Comparison of ENCODE assay signal across 11 cellular contexts in genomic region chr3:158711886-158712285, GRCh38. TPM values are rescaled to one million over a fixed set of nuclear protein-coding genes. Genes with fewer than 3 reads are reported as not detected.
DNase-seq lines count a peak whose midpoint lies in the region; ATAC-seq, FAIRE-seq and TF ChIP-seq lines count a peak whose summit lies in the region.
"Had no signal": no experiment of that assay in that cellular context is flagged by ENCODE, and none has a peak within 500 bp of the region (broad histone marks: within the 10 kb centered on the region; RNA-seq: fewer than 3 reads in every experiment).

No MANE protein-coding gene starts in this region.

- H3K27me3 Mint-ChIP-seq in activated T-cell treated with anti-CD3 and anti-CD28 coated beads, Interleukin-2, amount 50 U/mL, for 72 hours (ENCODE audit: low read depth) = no peaks in the 10 kb centered on the region
- H3K27me3 Mint-ChIP-seq: activated CD4-positive, alpha-beta memory T cell treated with anti-CD3 and anti-CD28 coated beads for 36 hours had no signal

- no peak for FAIRE-seq in kidney (lab: Jason Lieb, UNC)
- no peak for FAIRE-seq in D721Med (lab: Jason Lieb, UNC)

- peaks cover 42% of the 10 kb centered on the region for H3K4me1 ChIP-seq in left ventricle myocardium inferior
- H3K4me1 ChIP-seq in upper lobe of right lung = peaks cover 18% of the 10 kb centered on the region
- H3K4me1 ChIP-seq in kidney (ENCODE audit: control insufficient read depth in 1 of 2, insufficient read depth in 1 of 2, low read depth in 1 of 2, low read length in 2 of 2) = no peaks in the 10 kb centered on the region

- H3K9me3 Mint-ChIP-seq in activated T-cell treated with anti-CD3 and anti-CD28 coated beads, Interleukin-2, amount 50 U/mL, for 72 hours = no peaks in the 10 kb centered on the region
- H3K9me3 Mint-ChIP-seq: activated CD4-positive, alpha-beta memory T cell treated with anti-CD3 and anti-CD28 coated beads for 36 hours; nephron had no signal

- H3K27me3 ChIP-seq in left ventricle myocardium inferior (ENCODE audit: low read depth) (no peaks in the 10 kb centered on the region), upper lobe of right lung (no peaks in the 10 kb centered on the region)

- H3K4me3 ChIP-seq in left ventricle myocardium inferior = no peak overlapping the region
- no peak overlapping the region for H3K4me3 ChIP-seq in upper lobe of right lung
- no peak overlapping the region for H3K4me3 ChIP-seq in kidney (ENCODE audit: low read length in 2 of 2)

- peaks cover 40% of the 10 kb centered on the region for H3K4me1 Mint-ChIP-seq in activated T-cell treated with anti-CD3 and anti-CD28 coated beads, Interleukin-2, amount 50 U/mL, for 72 hours (ENCODE audit: low read depth)
- H3K4me1 Mint-ChIP-seq: nephron had no signal

- H3K27ac ChIP-seq in left ventricle myocardium inferior (replicated peaks) = peak overlapping the region; percentile 61
- peak overlapping the region; percentile 8 for H3K27ac ChIP-seq in upper lobe of right lung
- peak overlapping the region in 1 of 2 donors; percentile 54 for H3K27ac ChIP-seq in kidney (ENCODE audit: low read depth in 2 of 2, low read length in 2 of 2)

- no peaks in the 10 kb centered on the region for H3K9me3 ChIP-seq in left ventricle myocardium inferior (replicated peaks)
- no peaks in the 10 kb centered on the region for H3K9me3 ChIP-seq in upper lobe of right lung
- no peaks in the 10 kb centered on the region for H3K9me3 ChIP-seq in kidney (ENCODE audit: control insufficient read depth in 1 of 2, low read length in 2 of 2)

- peak overlapping the region; percentile 17 for H3K27ac Mint-ChIP-seq in activated T-cell treated with anti-CD3 and anti-CD28 coated beads, Interleukin-2, amount 50 U/mL, for 72 hours
- H3K27ac Mint-ChIP-seq: activated CD4-positive, alpha-beta memory T cell treated with anti-CD3 and anti-CD28 coated beads for 36 hours; nephron had no signal

- no peak overlapping the region for H3K9ac ChIP-seq in kidney (ENCODE audit: low read length in 2 of 2)

- intact Hi-C loops in left ventricle myocardium inferior (cut with micrococcal nuclease) (no loop called here), upper lobe of right lung (cut with DNase I) (no loop called here), kidney (cut with DNase I) (no loop called here)

- peaks cover 2 to 8% of the 10 kb centered on the region in 2 donors for H3K36me3 Mint-ChIP-seq in activated T-cell treated with anti-CD3 and anti-CD28 coated beads, Interleukin-2, amount 50 U/mL, for 72 hours (ENCODE audit: insufficient read depth in 2 of 2)

- TF ChIP-seq CTCF in left ventricle myocardium inferior (IDR thresholded peaks at IDR 0.05; ENCODE audit: borderline replicate concordance) (no peak), upper lobe of right lung (IDR thresholded peaks at IDR 0.05) (no peak), kidney (IDR thresholded peaks at IDR 0.05; ENCODE audit: borderline replicate concordance, extremely low read depth, insufficient read depth) (no peak), D721Med (IDR thresholded peaks at IDR 0.05; ENCODE audit: insufficient read depth, missing control alignments) (no peak)

- H3K4me3 Mint-ChIP-seq in activated T-cell treated with anti-CD3 and anti-CD28 coated beads, Interleukin-2, amount 50 U/mL, for 72 hours = no peak overlapping the region
- H3K4me3 Mint-ChIP-seq: activated CD4-positive, alpha-beta memory T cell treated with anti-CD3 and anti-CD28 coated beads for 36 hours; nephron had no signal

- DNase-seq in activated T-cell treated with anti-CD3 and anti-CD28 coated beads, Interleukin-2, amount 50 U/mL, for 72 hours = no peak
- no peak for DNase-seq in activated T-cell treated with anti-CD3 and anti-CD28 coated beads, Interleukin-2, amount 50 U/mL, for 48 hours
- DNase-seq in amniotic stem cell (lab: John Stamatoyannopoulos, UW) (peak; percentile 31), left ventricle myocardium inferior (no peak), upper lobe of right lung (no peak), kidney (no peak), D721Med (ENCODE audit: insufficient read length, low spot score) (no peak), UCSD-AML1 (lab: John Stamatoyannopoulos, UW; ENCODE audit: unreplicated experiment) (no peak)
- DNase-seq: activated CD4-positive, alpha-beta memory T cell treated with anti-CD3 and anti-CD28 coated beads for 36 hours; NCI-H510A treated with DMSO at 0.1 percent for 48 hours had no signal

- H3K36me3 ChIP-seq in left ventricle myocardium inferior (peaks cover 24% of the 10 kb centered on the region), upper lobe of right lung (peaks cover 32% of the 10 kb centered on the region), kidney (ENCODE audit: control insufficient read depth in 1 of 2, insufficient read depth in 2 of 2, low read length in 2 of 2) (peaks cover 9% of the 10 kb centered on the region in 2 donors)

- ATAC-seq in activated T-cell treated with anti-CD3 and anti-CD28 coated beads, Interleukin-2, amount 50 U/mL, for 72 hours (replicated peaks in 1 of 2) = no peak
- ATAC-seq in upper lobe of right lung = peak; percentile 27

RNA-seq across cellular contexts. Expression of gene RARRES1, which starts 20.4 kb away (rescaled TPM):
- under 1 TPM in 1 of 2 donors, not detected in 1; 0.41 TPM for total RNA-seq in activated T-cell treated with anti-CD3 and anti-CD28 coated beads, Interleukin-2, amount 50 U/mL, for 72 hours
- total RNA-seq in left ventricle myocardium inferior = 8.4 TPM
- 41.5 TPM for total RNA-seq in upper lobe of right lung
- 94.0 TPM for total RNA-seq in kidney
- 10.3 TPM for polyA plus RNA-seq in kidney (ENCODE audit: insufficient read depth, low read depth, low replicate concordance)
- total RNA-seq: activated CD4-positive, alpha-beta memory T cell treated with anti-CD3 and anti-CD28 coated beads for 36 hours had no signal

RNA-seq across cellular contexts. Expression of gene LXN, which starts 39.4 kb away (rescaled TPM):
- total RNA-seq in activated T-cell treated with anti-CD3 and anti-CD28 coated beads, Interleukin-2, amount 50 U/mL, for 72 hours = 1 to 10 TPM; 5.5 to 5.7 TPM
- total RNA-seq in left ventricle myocardium inferior (3.2 TPM), upper lobe of right lung (20.9 TPM), kidney (20.6 TPM)
- polyA plus RNA-seq in kidney (ENCODE audit: insufficient read depth, low read depth, low replicate concordance) = 21.6 TPM
